ENCODE assay signal across 8 cellular contexts in genomic region chr15:75454471-75455418, GRCh38. TPM values are rescaled to one million over a fixed set of nuclear protein-coding genes. Genes with fewer than 3 reads are reported as not detected.
A peak's percentile ranks its signal among the peaks of the same experiment; 100 is the strongest.
DNase-seq lines count a peak whose midpoint lies in the region; ATAC-seq and FAIRE-seq lines count a peak whose summit lies in the region.

No MANE protein-coding gene starts in this region.

- H3K4me3 Mint-ChIP-seq in IgD-negative memory B cell = peak overlapping the region; percentile 92 to 95 (median 94)
- H3K4me3 Mint-ChIP-seq in T-helper 17 cell = peak overlapping the region; percentile 98

- H3K36me3 Mint-ChIP-seq in IgD-negative memory B cell = no peaks in the 10 kb centered on the region
- H3K36me3 Mint-ChIP-seq in T-helper 17 cell (ENCODE audit: low read depth) = no peaks in the 10 kb centered on the region

- peak overlapping the region; percentile 95 to 98 (median 96) for H3K27ac Mint-ChIP-seq in IgD-negative memory B cell
- H3K27ac Mint-ChIP-seq in T-helper 17 cell = peak overlapping the region; percentile 96

- WGBS in small intestine, 3 donors = 0 to 1% (median 1%) methylated on average over 46 to 117 of the region's 117 CpGs

- H3K36me3 ChIP-seq in iPS-15b (ENCODE audit: control insufficient read depth, insufficient read depth, low read length) (no peaks in the 10 kb centered on the region), small intestine (ENCODE audit: control insufficient read depth in 2 of 2, insufficient read depth in 2 of 2, low read length in 2 of 2) (no peaks in the 10 kb centered on the region)

- peak overlapping the region; percentile 54 for H3K9ac ChIP-seq in iPS-15b (ENCODE audit: low read depth, low read length)

- H3K27ac ChIP-seq in angular gyrus (ENCODE audit: low read depth, low read length) = peak overlapping the region; percentile 92
- peak overlapping the region; percentile 84 to 96 for H3K27ac ChIP-seq in small intestine (ENCODE audit: low read depth in 1 of 2, low read length in 1 of 2)

- no peaks in the 10 kb centered on the region for H3K27me3 Mint-ChIP-seq in IgD-negative memory B cell
- no peaks in the 10 kb centered on the region for H3K27me3 Mint-ChIP-seq in T-helper 17 cell

- H3K4me1 Mint-ChIP-seq in IgD-negative memory B cell = peaks cover 14 to 25% (median 20%) of the 10 kb centered on the region in 3 donors
- peaks cover 29% of the 10 kb centered on the region for H3K4me1 Mint-ChIP-seq in T-helper 17 cell

- H3K4me1 ChIP-seq in iPS-15b (ENCODE audit: control insufficient read depth, insufficient read depth, low read length) (no peaks in the 10 kb centered on the region), small intestine (ENCODE audit: control insufficient read depth in 2 of 2, insufficient read depth in 1 of 2, low read depth in 1 of 2, low read length in 1 of 2) (peaks cover 0 to 3% of the 10 kb centered on the region in 2 donors)

- H3K27me3 ChIP-seq in iPS-15b (ENCODE audit: control insufficient read depth, insufficient read depth, low read length) (no peaks in the 10 kb centered on the region), small intestine (ENCODE audit: control insufficient read depth in 2 of 2, insufficient read depth in 2 of 2, low read length in 2 of 2) (no peaks in the 10 kb centered on the region)

- peak overlapping the region; percentile 86 for H3K4me3 ChIP-seq in iPS-15b (ENCODE audit: low read depth, low read length)
- peak overlapping the region; percentile 87 to 93 for H3K4me3 ChIP-seq in small intestine (ENCODE audit: low read depth in 1 of 2, low read length in 2 of 2)

- H3K9me3 Mint-ChIP-seq in IgD-negative memory B cell = no peaks in the 10 kb centered on the region

- DNase-seq in CD1c-positive myeloid dendritic cell (ENCODE audit: extremely low spot score) (peak; percentile 79), T-helper 17 cell (peak; percentile 83 to 85 (median 84)), small intestine (peak; percentile 20), kidney glomerular epithelial cell (lab: John Stamatoyannopoulos, UW) (no peak)

- FAIRE-seq in small intestine (lab: Jason Lieb, UNC) = no peak

- H3K9me3 ChIP-seq in T-helper 17 cell (ENCODE audit: control insufficient read depth, low read length, poor library complexity, severe bottlenecking) = no peaks in the 10 kb centered on the region
- no peaks in the 10 kb centered on the region for H3K9me3 ChIP-seq in iPS-15b (ENCODE audit: control insufficient read depth, insufficient read depth, low read length)
- H3K9me3 ChIP-seq in small intestine (ENCODE audit: control insufficient read depth, low read depth) = no peaks in the 10 kb centered on the region

- ATAC-seq in T-helper 17 cell (peak; percentile 6), GM21717 (IDR thresholded peaks at IDR 0.05; ENCODE audit: unreplicated experiment) (no peak)

RNA-seq across cellular contexts. Expression of gene SIN3A, which starts 3.3 kb away (rescaled TPM):
- 15.9 TPM for polyA plus RNA-seq in IgD-negative memory B cell
- 100 to 1,000 TPM; 166 to 169 TPM for total RNA-seq in T-helper 17 cell
- polyA plus RNA-seq in small intestine = 10 to 100 TPM in 1 of 3 donors, 1 to 10 TPM in 2; 7.6 to 14.0 (median 9.8) TPM
